In genomic region chr5:53265043-53265442, GRCh38 we compare ENCODE assay signal across 22 cellular contexts.
"Had no signal": no experiment of that assay in that cellular context is flagged by ENCODE, and none has a peak within 500 bp of the region (broad histone marks: within the 10 kb centered on the region; RNA-seq: fewer than 3 reads in every experiment).

No MANE protein-coding gene starts in this region.

- H3K27me3 ChIP-seq: ovary, spleen, suprapubic skin, tibial artery, upper lobe of right lung had no signal

- H3K36me3 ChIP-seq: left ventricle myocardium inferior, ovary, spleen, suprapubic skin, thoracic aorta, tibial artery, upper lobe of right lung had no signal

- ATAC-seq: mucosa of descending colon; naive thymus-derived CD4-positive, alpha-beta T cell; natural killer cell treated with Interleukin-12 subunit alpha and Interleukin-12 subunit beta and Interleukin-15 and Interleukin-18, amount 100 ng/mL, for 72 hours; right cardiac atrium; sciatic nerve; stimulated activated effector memory CD8-positive, alpha-beta T cell treated with anti-CD3 and anti-CD28 coated beads, Interleukin-12 subunit alpha, Interleukin-12 subunit beta, amount 100 ng/mL, for 72 hours; upper lobe of right lung had no signal

- H3K9me3 ChIP-seq: mucosa of descending colon, ovary, suprapubic skin, thoracic aorta, upper lobe of right lung had no signal

- H3K4me3 ChIP-seq: left ventricle myocardium inferior, lung, mucosa of descending colon, ovary, skin epidermis, spleen, suprapubic skin, thoracic aorta, tibial artery, upper lobe of right lung had no signal

- DNase-seq: hypothalamus; immature natural killer cell; left ventricle myocardium inferior; midbrain; mucosa of descending colon; naive thymus-derived CD4-positive, alpha-beta T cell; ovary; retina; right cardiac atrium; spleen; stimulated activated CD4-positive, alpha-beta T cell treated with anti-CD3 and anti-CD28 coated beads, Interleukin-4, amount 100 ng/mL, for 24 hours; stimulated activated naive CD4-positive, alpha-beta T cell; tibial artery; trophoblast cell; upper lobe of right lung had no signal

- H3K27ac ChIP-seq: left ventricle myocardium inferior, ovary, skin epidermis, spleen, suprapubic skin, thoracic aorta, tibial artery, upper lobe of right lung had no signal

- H3K4me1 ChIP-seq: left ventricle myocardium inferior, spleen, suprapubic skin, upper lobe of right lung had no signal
